2 cellular contexts compared by ENCODE assay signal in genomic region chrX:47633671-47634590, GRCh38.
TF ChIP-seq lines count a peak whose summit lies in the region.

No MANE protein-coding gene starts in this region.

TF ChIP-seq in HEK293, 187 proteins besides CTCF, POLR2A, EP300 and RAD21 (continues in another document):
- TF ChIP-seq ZBTB21 (tag by site-specific recombination; IDR thresholded peaks at IDR 0.05) (0 out of 2 replicates have a peak, but pooled peaks have one; percentile 29), AEBP2 (tag by site-specific recombination; IDR thresholded peaks at IDR 0.05; ENCODE audit: borderline replicate concordance) (no peak), ZNF140 (tag by site-specific recombination; IDR thresholded peaks at IDR 0.05) (no peak), ZNF529 (tag by site-specific recombination; IDR thresholded peaks at IDR 0.05; ENCODE audit: insufficient replicate concordance) (no peak), ZNF311 (tag by site-specific recombination; IDR thresholded peaks at IDR 0.05; ENCODE audit: borderline replicate concordance) (no peak), ZNF324 (tag by site-specific recombination; IDR thresholded peaks at IDR 0.05) (peak; percentile 71; the same call in 1 of the 2 replicates), TSHZ1 (tag by site-specific recombination; IDR thresholded peaks at IDR 0.05; ENCODE audit: borderline replicate concordance) (peak; percentile 46; the same call in 1 of the 2 replicates), OSR2 (tag by site-specific recombination; IDR thresholded peaks at IDR 0.05) (peak; percentile 77), ZNF121 (tag by site-specific recombination; IDR thresholded peaks at IDR 0.05) (no peak), ZNF585B (tag by site-specific recombination; IDR thresholded peaks at IDR 0.05) (no peak), ZNF433 (tag by site-specific recombination; IDR thresholded peaks at IDR 0.05; ENCODE audit: low read depth) (no peak), ZNF394 (tag by site-specific recombination; IDR thresholded peaks at IDR 0.05; ENCODE audit: borderline replicate concordance) (no peak), ZFP69B (tag by site-specific recombination; IDR thresholded peaks at IDR 0.05) (no peak), ZNF423 (tag by site-specific recombination; IDR thresholded peaks at IDR 0.05) (peak; percentile 65), ZBTB17 (tag by site-specific recombination; IDR thresholded peaks at IDR 0.05) (0 out of 2 replicates have a peak, but pooled peaks have one; percentile 20), HOXA7 (CRISPR knock-in tag; IDR thresholded peaks at IDR 0.05; ENCODE audit: borderline replicate concordance) (no peak), SP7 (tag by site-specific recombination; IDR thresholded peaks at IDR 0.05) (peak; percentile 76), ZNF426 (tag by site-specific recombination; IDR thresholded peaks at IDR 0.05) (no peak), ZNF664 (tag by site-specific recombination; IDR thresholded peaks at IDR 0.05) (no peak), ZNF777 (tag by site-specific recombination; IDR thresholded peaks at IDR 0.05; ENCODE audit: borderline replicate concordance) (no peak), WT1 (tag by site-specific recombination; IDR thresholded peaks at IDR 0.05) (no peak), EGR2 (tag by site-specific recombination; IDR thresholded peaks at IDR 0.05; ENCODE audit: low read depth) (peak; percentile 96), ZNF155 (tag by site-specific recombination; IDR thresholded peaks at IDR 0.05) (no peak), ZNF830 (tag by site-specific recombination; IDR thresholded peaks at IDR 0.05; ENCODE audit: low read depth) (no peak), YY1 (tag by site-specific recombination; IDR thresholded peaks at IDR 0.05) (no peak), ZEB2 (tag by site-specific recombination; IDR thresholded peaks at IDR 0.05) (peak; percentile 58), ZSCAN16 (tag by site-specific recombination; IDR thresholded peaks at IDR 0.05) (peak; percentile 63; the same call in 1 of the 2 replicates), ZNF544 (tag by site-specific recombination; IDR thresholded peaks at IDR 0.05) (no peak), ZNF169 (tag by site-specific recombination; IDR thresholded peaks at IDR 0.05) (no peak), ZBTB48 (tag by site-specific recombination; IDR thresholded peaks at IDR 0.05) (peak; percentile 74; the same call in 1 of the 2 replicates), FEZF1 (tag by site-specific recombination; IDR thresholded peaks at IDR 0.05) (peak; percentile 22), SETDB1 (IDR thresholded peaks at IDR 0.05; ENCODE audit: insufficient read length, low read length) (peak; percentile 65), ZNF24 (tag by site-specific recombination; IDR thresholded peaks at IDR 0.05) (peak; percentile 43; the same call in 1 of the 2 replicates)

TF ChIP-seq in HepG2, 621 proteins besides CTCF, POLR2A, EP300 and RAD21:
- TF ChIP-seq NFYC (CRISPR knock-in tag; IDR thresholded peaks at IDR 0.05), result no peak
- TF ChIP-seq SRY (CRISPR knock-in tag; IDR thresholded peaks at IDR 0.05), result no peak
- no peak for TF ChIP-seq ZNF383 (CRISPR knock-in tag; IDR thresholded peaks at IDR 0.05; ENCODE audit: borderline replicate concordance)
- TF ChIP-seq CEBPB (IDR thresholded peaks at IDR 0.05; ENCODE audit: borderline replicate concordance, low read depth, low read length), result 0 out of 2 replicates have a peak, but pooled peaks have one; percentile 5
